18 cellular contexts compared by ENCODE assay signal in genomic region chrX:47489507-47490275, GRCh38.
"Had no signal": no experiment of that assay in that cellular context is flagged by ENCODE, and none has a peak within 500 bp of the region (broad histone marks: within the 10 kb centered on the region; RNA-seq: fewer than 3 reads in every experiment).

No MANE protein-coding gene starts in this region.

- H3K27me3 ChIP-seq: ovary, right lobe of liver, suprapubic skin, thyroid gland had no signal

- H3K4me3 ChIP-seq: dorsolateral prefrontal cortex, ovary, right lobe of liver, suprapubic skin, thyroid gland had no signal

- H3K4me3 Mint-ChIP-seq: immature natural killer cell, natural killer cell, neural crest cell, type B pancreatic cell had no signal

- H3K27ac Mint-ChIP-seq: natural killer cell, type B pancreatic cell had no signal

- H3K9me3 ChIP-seq: ovary, suprapubic skin, thyroid gland had no signal

- H3K4me1 ChIP-seq: right lobe of liver, suprapubic skin, thyroid gland had no signal

- ATAC-seq: esophagus mucosa; left colon; natural killer cell; right lobe of liver; stimulated activated naive CD8-positive, alpha-beta T cell treated with anti-CD3 and anti-CD28 coated beads, Interleukin-15, Interleukin-2, amounts not matched to agents 100 U/mL and 50 U/mL, for 24 hours had no signal

- H3K27me3 Mint-ChIP-seq: type B pancreatic cell had no signal

- H3K4me1 Mint-ChIP-seq: immature natural killer cell had no signal

- H3K36me3 ChIP-seq: ovary, right lobe of liver, suprapubic skin, thyroid gland had no signal

- DNase-seq: central memory CD4-positive, alpha-beta T cell; cortex of kidney; dorsolateral prefrontal cortex; effector memory CD4-positive, alpha-beta T cell; immature natural killer cell; left colon; mammary epithelial cell; natural killer cell; ovary; right lobe of liver; small intestine; stimulated activated CD4-positive, alpha-beta T cell treated with anti-CD3 and anti-CD28 coated beads, Interleukin-12 subunit alpha, Interleukin-12 subunit beta, amount 100 ng/mL, for 4 hours; stimulated activated naive CD8-positive, alpha-beta T cell treated with anti-CD3 and anti-CD28 coated beads, Interleukin-15, Interleukin-2, amounts not matched to agents 100 U/mL and 50 U/mL, for 24 hours; thyroid gland had no signal

- H3K27ac ChIP-seq: dorsolateral prefrontal cortex, ovary, right lobe of liver, suprapubic skin, thyroid gland had no signal

- H3K9me3 Mint-ChIP-seq: immature natural killer cell, natural killer cell had no signal

- H3K36me3 Mint-ChIP-seq: immature natural killer cell, natural killer cell, type B pancreatic cell had no signal
